1 cellular context compared by ENCODE assay signal in the genomic region with DNA sequence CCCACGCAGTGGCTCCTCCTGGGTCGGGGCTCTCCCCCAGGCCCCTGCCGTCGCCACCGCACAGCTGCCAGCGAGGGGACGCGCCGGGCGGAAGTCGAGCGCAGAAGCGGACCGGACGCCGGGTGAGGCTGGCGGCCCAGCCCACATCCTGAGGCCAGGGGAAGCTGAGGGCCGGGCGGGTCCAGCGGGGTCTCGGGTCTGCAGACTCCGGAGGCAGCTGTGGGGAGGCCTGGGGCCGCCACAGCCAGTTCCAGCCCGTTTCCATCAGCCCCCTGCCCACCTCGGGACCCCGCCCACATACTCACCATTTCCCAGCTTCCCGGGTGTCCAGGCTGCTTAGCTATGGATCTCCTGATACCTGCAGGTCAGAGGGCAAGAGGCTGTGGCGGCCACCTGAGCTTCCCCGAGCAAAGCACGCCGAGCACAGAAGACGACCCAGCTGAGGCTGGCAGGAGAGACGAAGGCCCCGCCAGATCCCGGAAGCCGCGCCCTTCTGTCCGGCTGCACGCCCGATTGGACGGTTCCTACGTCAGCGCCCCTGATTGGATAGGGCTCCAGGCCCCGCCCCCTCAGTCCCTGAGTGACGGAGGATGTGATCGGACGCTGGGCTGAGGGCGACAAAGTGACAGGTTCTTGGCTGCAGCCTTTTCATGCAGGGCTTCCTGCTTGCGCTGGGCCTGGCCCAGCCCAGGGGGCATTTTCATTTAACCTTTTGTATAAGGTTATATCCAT.
A peak's percentile ranks its signal among the peaks of the same experiment; 100 is the strongest.
TF ChIP-seq lines count a peak whose summit lies in the region.

No MANE protein-coding gene starts in this region.

TF ChIP-seq in HepG2, 621 proteins besides CTCF, POLR2A, EP300 and RAD21 (continued from another document and continues in another):
- TF ChIP-seq PHF8 (CRISPR knock-in tag; IDR thresholded peaks at IDR 0.05) = peak; percentile 86
- TF ChIP-seq, protein P1, sequence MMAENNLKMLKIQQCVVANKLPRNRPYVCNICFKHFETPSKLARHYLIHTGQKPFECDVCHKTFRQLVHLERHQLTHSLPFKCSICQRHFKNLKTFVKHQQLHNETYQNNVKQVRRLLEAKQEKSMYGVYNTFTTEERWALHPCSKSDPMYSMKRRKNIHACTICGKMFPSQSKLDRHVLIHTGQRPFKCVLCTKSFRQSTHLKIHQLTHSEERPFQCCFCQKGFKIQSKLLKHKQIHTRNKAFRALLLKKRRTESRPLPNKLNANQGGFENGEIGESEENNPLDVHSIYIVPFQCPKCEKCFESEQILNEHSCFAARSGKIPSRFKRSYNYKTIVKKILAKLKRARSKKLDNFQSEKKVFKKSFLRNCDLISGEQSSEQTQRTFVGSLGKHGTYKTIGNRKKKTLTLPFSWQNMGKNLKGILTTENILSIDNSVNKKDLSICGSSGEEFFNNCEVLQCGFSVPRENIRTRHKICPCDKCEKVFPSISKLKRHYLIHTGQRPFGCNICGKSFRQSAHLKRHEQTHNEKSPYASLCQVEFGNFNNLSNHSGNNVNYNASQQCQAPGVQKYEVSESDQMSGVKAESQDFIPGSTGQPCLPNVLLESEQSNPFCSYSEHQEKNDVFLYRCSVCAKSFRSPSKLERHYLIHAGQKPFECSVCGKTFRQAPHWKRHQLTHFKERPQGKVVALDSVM (CRISPR knock-in tag; IDR thresholded peaks at IDR 0.05) = peak; percentile 80; the same call in 1 of the 2 replicates
- TF ChIP-seq REPIN1 (CRISPR knock-in tag; IDR thresholded peaks at IDR 0.05; ENCODE audit: borderline replicate concordance, low read depth) = peak; percentile 54; the same call in 1 of the 2 replicates
- TF ChIP-seq ZNF44 (CRISPR knock-in tag; IDR thresholded peaks at IDR 0.05) = 0 out of 2 replicates have a peak, but pooled peaks have one; percentile 50
- TF ChIP-seq ZC3H13 (CRISPR knock-in tag; IDR thresholded peaks at IDR 0.05) = peak; percentile 75
- peak; percentile 87 for TF ChIP-seq ZFX (CRISPR knock-in tag; IDR thresholded peaks at IDR 0.05; ENCODE audit: low read depth)
- no peak for TF ChIP-seq HCFC1 (IDR thresholded peaks at IDR 0.05; ENCODE audit: low read depth, low read length)
- peak; percentile 88 for TF ChIP-seq GABPB1 (CRISPR knock-in tag; IDR thresholded peaks at IDR 0.05)
- peak; percentile 44; the same call in 1 of the 2 replicates for TF ChIP-seq ZNF205 (CRISPR knock-in tag; IDR thresholded peaks at IDR 0.05)
- no peak for TF ChIP-seq NONO (IDR thresholded peaks at IDR 0.05)
- TF ChIP-seq NONO (CRISPR knock-in tag; conservative IDR thresholded peaks at IDR 0.05) = peak; percentile 78
- TF ChIP-seq NFATC3 (CRISPR knock-in tag; IDR thresholded peaks at IDR 0.05) = no peak
- TF ChIP-seq JUND (CRISPR knock-in tag; IDR thresholded peaks at IDR 0.05) = no peak
- 0 out of 2 replicates have a peak, but pooled peaks have one; percentile 40 for TF ChIP-seq ZNF160 (CRISPR knock-in tag; IDR thresholded peaks at IDR 0.05)
- TF ChIP-seq POLR2AphosphoS5 (IDR thresholded peaks at IDR 0.05; ENCODE audit: low read depth, low read length) = peak; percentile 80
- peak; percentile 69; the same call in 1 of the 2 replicates for TF ChIP-seq ZNF292 (CRISPR knock-in tag; IDR thresholded peaks at IDR 0.05; ENCODE audit: borderline replicate concordance, low read depth)
- peak; percentile 16; the same call in 1 of the 2 replicates for TF ChIP-seq SOX5 (CRISPR knock-in tag; IDR thresholded peaks at IDR 0.05; ENCODE audit: borderline replicate concordance)
- peak; percentile 91 for TF ChIP-seq TGIF2 (CRISPR knock-in tag; IDR thresholded peaks at IDR 0.05)
- peak; percentile 61 for TF ChIP-seq GABPA (IDR thresholded peaks at IDR 0.05; ENCODE audit: low read depth, low read length)
- TF ChIP-seq GABPA (CRISPR knock-in tag; IDR thresholded peaks at IDR 0.05; ENCODE audit: low read depth) = peak; percentile 45
- no peak for TF ChIP-seq ZNF761 (CRISPR knock-in tag; conservative IDR thresholded peaks at IDR 0.05)
- peak; percentile 41; the same call in 1 of the 2 replicates for TF ChIP-seq IRF2 (CRISPR knock-in tag; IDR thresholded peaks at IDR 0.05)
- TF ChIP-seq THAP11 (CRISPR knock-in tag; IDR thresholded peaks at IDR 0.05) = 0 out of 2 replicates have a peak, but pooled peaks have one; percentile 29
- TF ChIP-seq ASH2L (IDR thresholded peaks at IDR 0.05; ENCODE audit: insufficient read length, low read depth, low read length) = peak; percentile 45
- no peak for TF ChIP-seq ZZZ3 (CRISPR knock-in tag; IDR thresholded peaks at IDR 0.05; ENCODE audit: borderline replicate concordance)
- TF ChIP-seq, protein P2, sequence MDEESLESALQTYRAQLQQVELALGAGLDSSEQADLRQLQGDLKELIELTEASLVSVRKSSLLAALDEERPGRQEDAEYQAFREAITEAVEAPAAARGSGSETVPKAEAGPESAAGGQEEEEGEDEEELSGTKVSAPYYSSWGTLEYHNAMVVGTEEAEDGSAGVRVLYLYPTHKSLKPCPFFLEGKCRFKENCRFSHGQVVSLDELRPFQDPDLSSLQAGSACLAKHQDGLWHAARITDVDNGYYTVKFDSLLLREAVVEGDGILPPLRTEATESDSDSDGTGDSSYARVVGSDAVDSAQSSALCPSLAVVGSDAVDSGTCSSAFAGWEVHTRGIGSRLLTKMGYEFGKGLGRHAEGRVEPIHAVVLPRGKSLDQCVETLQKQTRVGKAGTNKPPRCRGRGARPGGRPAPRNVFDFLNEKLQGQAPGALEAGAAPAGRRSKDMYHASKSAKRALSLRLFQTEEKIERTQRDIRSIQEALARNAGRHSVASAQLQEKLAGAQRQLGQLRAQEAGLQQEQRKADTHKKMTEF (CRISPR knock-in tag; IDR thresholded peaks at IDR 0.05) = peak; percentile 16; the same call in 1 of the 2 replicates
- TF ChIP-seq, protein P3, sequence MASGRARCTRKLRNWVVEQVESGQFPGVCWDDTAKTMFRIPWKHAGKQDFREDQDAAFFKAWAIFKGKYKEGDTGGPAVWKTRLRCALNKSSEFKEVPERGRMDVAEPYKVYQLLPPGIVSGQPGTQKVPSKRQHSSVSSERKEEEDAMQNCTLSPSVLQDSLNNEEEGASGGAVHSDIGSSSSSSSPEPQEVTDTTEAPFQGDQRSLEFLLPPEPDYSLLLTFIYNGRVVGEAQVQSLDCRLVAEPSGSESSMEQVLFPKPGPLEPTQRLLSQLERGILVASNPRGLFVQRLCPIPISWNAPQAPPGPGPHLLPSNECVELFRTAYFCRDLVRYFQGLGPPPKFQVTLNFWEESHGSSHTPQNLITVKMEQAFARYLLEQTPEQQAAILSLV (CRISPR knock-in tag; IDR thresholded peaks at IDR 0.05; ENCODE audit: borderline replicate concordance) = peak; percentile 72; the same call in 1 of the 2 replicates
- peak; percentile 83 for TF ChIP-seq KAT8 (CRISPR knock-in tag; IDR thresholded peaks at IDR 0.05)
- 0 out of 2 replicates have a peak, but pooled peaks have one; percentile 30 for TF ChIP-seq ZNF746 (CRISPR knock-in tag; IDR thresholded peaks at IDR 0.05)
- no peak for TF ChIP-seq ZNF101 (CRISPR knock-in tag; IDR thresholded peaks at IDR 0.05; ENCODE audit: borderline replicate concordance, low read depth)
- TF ChIP-seq HOXA3 (CRISPR knock-in tag; IDR thresholded peaks at IDR 0.05) = peak; percentile 48; the same call in 1 of the 2 replicates
- TF ChIP-seq NR2F6 (IDR thresholded peaks at IDR 0.05) = peak; percentile 35; the same call in 1 of the 2 replicates
- TF ChIP-seq NR2F6 (CRISPR knock-in tag; IDR thresholded peaks at IDR 0.05) = peak; percentile 15; the same call in 1 of the 2 replicates
- TF ChIP-seq, protein P4, sequence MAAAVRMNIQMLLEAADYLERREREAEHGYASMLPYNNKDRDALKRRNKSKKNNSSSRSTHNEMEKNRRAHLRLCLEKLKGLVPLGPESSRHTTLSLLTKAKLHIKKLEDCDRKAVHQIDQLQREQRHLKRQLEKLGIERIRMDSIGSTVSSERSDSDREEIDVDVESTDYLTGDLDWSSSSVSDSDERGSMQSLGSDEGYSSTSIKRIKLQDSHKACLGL (CRISPR knock-in tag; IDR thresholded peaks at IDR 0.05) = peak; percentile 65; the same call in 1 of the 2 replicates
- TF ChIP-seq RFXAP (CRISPR knock-in tag; IDR thresholded peaks at IDR 0.05; ENCODE audit: borderline replicate concordance) = peak; percentile 82; the same call in 1 of the 2 replicates
- peak; percentile 85 for TF ChIP-seq ZFY (CRISPR knock-in tag; IDR thresholded peaks at IDR 0.05)
- TF ChIP-seq, protein P5, sequence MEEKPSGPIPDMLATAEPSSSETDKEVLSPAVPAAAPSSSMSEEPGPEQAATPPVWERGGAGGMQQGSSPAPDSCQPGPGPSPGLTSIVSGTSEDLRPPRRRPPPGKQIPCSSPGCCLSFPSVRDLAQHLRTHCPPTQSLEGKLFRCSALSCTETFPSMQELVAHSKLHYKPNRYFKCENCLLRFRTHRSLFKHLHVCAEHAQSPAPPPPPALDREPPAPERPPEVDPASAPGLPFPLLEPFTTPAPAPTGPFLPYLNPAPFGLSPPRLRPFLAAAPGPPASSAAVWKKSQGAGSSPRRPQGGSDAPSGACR (CRISPR knock-in tag; IDR thresholded peaks at IDR 0.05) = peak; percentile 25; the same call in 1 of the 2 replicates
- TF ChIP-seq MLLT10 (CRISPR knock-in tag; IDR thresholded peaks at IDR 0.05) = no peak
- TF ChIP-seq ARNTL (CRISPR knock-in tag; IDR thresholded peaks at IDR 0.05) = peak; percentile 25; the same call in 1 of the 2 replicates
- TF ChIP-seq ZNF501 (CRISPR knock-in tag; IDR thresholded peaks at IDR 0.05) = peak; percentile 72; the same call in 1 of the 2 replicates
- no peak for TF ChIP-seq ZNF703 (CRISPR knock-in tag; IDR thresholded peaks at IDR 0.05; ENCODE audit: borderline replicate concordance)
- peak; percentile 67 for TF ChIP-seq KMT2A (CRISPR knock-in tag; IDR thresholded peaks at IDR 0.05)
- peak; percentile 63; the same call in 1 of the 2 replicates for TF ChIP-seq NFKB2 (CRISPR knock-in tag; IDR thresholded peaks at IDR 0.05; ENCODE audit: borderline replicate concordance)
- peak; percentile 91 for TF ChIP-seq ZMYM4 (CRISPR knock-in tag; IDR thresholded peaks at IDR 0.05)
- TF ChIP-seq SIN3B (IDR thresholded peaks at IDR 0.05; ENCODE audit: low read length) = peak; percentile 87; the same call in 1 of the 2 replicates
- TF ChIP-seq AGO2 (optimal IDR thresholded peaks at IDR 0.05; ENCODE audit: low read depth, low read length) = peak; percentile 58
- 0 out of 2 replicates have a peak, but pooled peaks have one; percentile 26 for TF ChIP-seq ZSCAN29 (CRISPR knock-in tag; conservative IDR thresholded peaks at IDR 0.05)
- TF ChIP-seq, protein P6, sequence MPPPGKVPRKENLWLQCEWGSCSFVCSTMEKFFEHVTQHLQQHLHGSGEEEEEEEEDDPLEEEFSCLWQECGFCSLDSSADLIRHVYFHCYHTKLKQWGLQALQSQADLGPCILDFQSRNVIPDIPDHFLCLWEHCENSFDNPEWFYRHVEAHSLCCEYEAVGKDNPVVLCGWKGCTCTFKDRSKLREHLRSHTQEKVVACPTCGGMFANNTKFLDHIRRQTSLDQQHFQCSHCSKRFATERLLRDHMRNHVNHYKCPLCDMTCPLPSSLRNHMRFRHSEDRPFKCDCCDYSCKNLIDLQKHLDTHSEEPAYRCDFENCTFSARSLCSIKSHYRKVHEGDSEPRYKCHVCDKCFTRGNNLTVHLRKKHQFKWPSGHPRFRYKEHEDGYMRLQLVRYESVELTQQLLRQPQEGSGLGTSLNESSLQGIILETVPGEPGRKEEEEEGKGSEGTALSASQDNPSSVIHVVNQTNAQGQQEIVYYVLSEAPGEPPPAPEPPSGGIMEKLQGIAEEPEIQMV (CRISPR knock-in tag; IDR thresholded peaks at IDR 0.05; ENCODE audit: low read depth) = peak; percentile 9; the same call in 1 of the 2 replicates
- TF ChIP-seq ZNF563 (CRISPR knock-in tag; IDR thresholded peaks at IDR 0.05) = peak; percentile 65; the same call in 1 of the 2 replicates
- peak; percentile 33; the same call in 1 of the 2 replicates for TF ChIP-seq NR2F2 (IDR thresholded peaks at IDR 0.05; ENCODE audit: borderline replicate concordance, low read depth)
- peak; percentile 88 for TF ChIP-seq POLR2G (IDR thresholded peaks at IDR 0.05; ENCODE audit: low read depth, low read length)
- no peak for TF ChIP-seq ZBTB20 (CRISPR knock-in tag; IDR thresholded peaks at IDR 0.05; ENCODE audit: borderline replicate concordance, low read depth)
- TF ChIP-seq HDAC2 (CRISPR knock-in tag; IDR thresholded peaks at IDR 0.05) = peak; percentile 55; the same call in 1 of the 2 replicates
- TF ChIP-seq, protein P7, sequence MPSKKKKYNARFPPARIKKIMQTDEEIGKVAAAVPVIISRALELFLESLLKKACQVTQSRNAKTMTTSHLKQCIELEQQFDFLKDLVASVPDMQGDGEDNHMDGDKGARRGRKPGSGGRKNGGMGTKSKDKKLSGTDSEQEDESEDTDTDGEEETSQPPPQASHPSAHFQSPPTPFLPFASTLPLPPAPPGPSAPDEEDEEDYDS (CRISPR knock-in tag; IDR thresholded peaks at IDR 0.05) = peak; percentile 64
- TF ChIP-seq TCF12 (IDR thresholded peaks at IDR 0.05) = no peak
- 0 out of 2 replicates have a peak, but pooled peaks have one; percentile 21 for TF ChIP-seq TCF12 (CRISPR knock-in tag; IDR thresholded peaks at IDR 0.05)
- TF ChIP-seq ERF (CRISPR knock-in tag; IDR thresholded peaks at IDR 0.05) = peak; percentile 56; the same call in 1 of the 2 replicates
- TF ChIP-seq ZNF546 (CRISPR knock-in tag; conservative IDR thresholded peaks at IDR 0.05) = no peak
- TF ChIP-seq, protein P8, sequence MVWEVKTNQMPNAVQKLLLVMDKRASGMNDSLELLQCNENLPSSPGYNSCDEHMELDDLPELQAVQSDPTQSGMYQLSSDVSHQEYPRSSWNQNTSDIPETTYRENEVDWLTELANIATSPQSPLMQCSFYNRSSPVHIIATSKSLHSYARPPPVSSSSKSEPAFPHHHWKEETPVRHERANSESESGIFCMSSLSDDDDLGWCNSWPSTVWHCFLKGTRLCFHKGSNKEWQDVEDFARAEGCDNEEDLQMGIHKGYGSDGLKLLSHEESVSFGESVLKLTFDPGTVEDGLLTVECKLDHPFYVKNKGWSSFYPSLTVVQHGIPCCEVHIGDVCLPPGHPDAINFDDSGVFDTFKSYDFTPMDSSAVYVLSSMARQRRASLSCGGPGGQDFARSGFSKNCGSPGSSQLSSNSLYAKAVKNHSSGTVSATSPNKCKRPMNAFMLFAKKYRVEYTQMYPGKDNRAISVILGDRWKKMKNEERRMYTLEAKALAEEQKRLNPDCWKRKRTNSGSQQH (CRISPR knock-in tag; IDR thresholded peaks at IDR 0.05; ENCODE audit: low read depth) = peak; percentile 56; the same call in 1 of the 2 replicates
- TF ChIP-seq, protein P9, sequence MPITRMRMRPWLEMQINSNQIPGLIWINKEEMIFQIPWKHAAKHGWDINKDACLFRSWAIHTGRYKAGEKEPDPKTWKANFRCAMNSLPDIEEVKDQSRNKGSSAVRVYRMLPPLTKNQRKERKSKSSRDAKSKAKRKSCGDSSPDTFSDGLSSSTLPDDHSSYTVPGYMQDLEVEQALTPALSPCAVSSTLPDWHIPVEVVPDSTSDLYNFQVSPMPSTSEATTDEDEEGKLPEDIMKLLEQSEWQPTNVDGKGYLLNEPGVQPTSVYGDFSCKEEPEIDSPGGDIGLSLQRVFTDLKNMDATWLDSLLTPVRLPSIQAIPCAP (CRISPR knock-in tag; IDR thresholded peaks at IDR 0.05; ENCODE audit: low read depth) = no peak
- peak; percentile 60 for TF ChIP-seq ETV5 (CRISPR knock-in tag; IDR thresholded peaks at IDR 0.05; ENCODE audit: borderline replicate concordance)
- no peak for TF ChIP-seq FIP1L1 (IDR thresholded peaks at IDR 0.05; ENCODE audit: borderline replicate concordance, insufficient read depth, low read depth, low read length)
- TF ChIP-seq ZNF550 (CRISPR knock-in tag; IDR thresholded peaks at IDR 0.05; ENCODE audit: borderline replicate concordance) = no peak
- TF ChIP-seq SNAI1 (CRISPR knock-in tag; IDR thresholded peaks at IDR 0.05; ENCODE audit: borderline replicate concordance) = 0 out of 2 replicates have a peak, but pooled peaks have one; percentile 28
